ENCODE assay signal across 29 cellular contexts in the genomic region with DNA sequence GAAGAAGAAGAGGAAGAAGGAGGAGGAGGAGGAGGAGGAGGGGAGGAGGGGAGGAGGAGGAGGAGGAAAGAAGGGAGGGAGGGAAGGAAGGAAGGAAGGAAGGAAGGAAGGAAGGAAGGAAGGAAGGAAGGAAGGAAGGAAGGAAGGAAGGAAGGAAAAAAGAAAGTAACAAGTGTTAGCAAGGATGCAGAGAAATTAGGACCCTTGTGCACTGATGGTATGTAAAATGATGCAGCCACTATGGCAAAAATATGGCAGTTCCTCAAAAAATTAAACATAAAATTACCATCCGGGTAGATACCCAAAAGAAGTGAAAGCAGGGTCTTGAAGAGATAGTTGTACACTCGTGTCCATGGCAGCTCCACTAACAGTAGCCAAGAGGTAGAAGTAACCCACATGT.
"Had no signal": no experiment of that assay in that cellular context is flagged by ENCODE, and none has a peak within 500 bp of the region (broad histone marks: within the 10 kb centered on the region; RNA-seq: fewer than 3 reads in every experiment).

No MANE protein-coding gene starts in this region.

- H3K27ac ChIP-seq: stomach, suprapubic skin, testis, thoracic aorta, thyroid gland, tibial artery, tibial nerve, transverse colon, upper lobe of left lung, upper lobe of right lung, uterus, vagina had no signal

- H3K36me3 ChIP-seq: thoracic aorta, thyroid gland, transverse colon, uterus, vagina had no signal

- H3K4me3 ChIP-seq: stomach, suprapubic skin, testis, thoracic aorta, thyroid gland, tibial artery, tibial nerve, transverse colon, upper lobe of left lung, upper lobe of right lung, uterus, vagina had no signal

- H3K27ac Mint-ChIP-seq: stimulated activated effector memory CD8-positive, alpha-beta T cell treated with anti-CD3 and anti-CD28 coated beads, Interleukin-12 subunit alpha, Interleukin-12 subunit beta, amount 100 ng/mL, for 72 hours; stimulated activated memory B cell treated with anti-CD40 and anti-IgM and Interleukin-4, amounts not matched to agents 10 μg/mL and 1 μg/mL and 100 μg/mL, for 72 hours; stimulated activated naive B cell treated with anti-CD40 and anti-IgM and Interleukin-4, amounts not matched to agents 10 μg/mL and 1 μg/mL and 100 μg/mL, for 72 hours; stimulated activated naive CD8-positive, alpha-beta T cell treated with anti-CD3 and anti-CD28 coated beads, Interleukin-15, amount 100 ng/mL, for 72 hours; stimulated activated naive CD8-positive, alpha-beta T cell treated with anti-CD3 and anti-CD28 coated beads, Interleukin-15, Interleukin-2, amounts not matched to agents 100 ng/mL and 50 ng/mL, for 24 hours; type B pancreatic cell had no signal

- H3K27me3 Mint-ChIP-seq: stimulated activated memory B cell treated with anti-CD40 and anti-IgM and Interleukin-4, amounts not matched to agents 10 μg/mL and 1 μg/mL and 100 μg/mL, for 72 hours; stimulated activated naive B cell treated with anti-CD40 and anti-IgM and Interleukin-4, amounts not matched to agents 10 μg/mL and 1 μg/mL and 100 μg/mL, for 72 hours; stimulated activated naive CD8-positive, alpha-beta T cell treated with anti-CD3 and anti-CD28 coated beads, Interleukin-15, amount 100 ng/mL, for 72 hours; stimulated activated naive CD8-positive, alpha-beta T cell treated with anti-CD3 and anti-CD28 coated beads, Interleukin-15, Interleukin-2, amounts not matched to agents 100 ng/mL and 50 ng/mL, for 24 hours; type B pancreatic cell had no signal

- DNase-seq: stimulated activated CD4-positive, alpha-beta T cell treated with anti-CD3 and anti-CD28 coated beads, Interleukin-2, amount 100 ng/mL, for 48 hours; stimulated activated CD4-positive, alpha-beta T cell treated with anti-CD3 and anti-CD28 coated beads, Interleukin-4, amount 100 ng/mL, for 1 hour; stimulated activated CD4-positive, alpha-beta T cell treated with anti-CD3 and anti-CD28 coated beads, Interleukin-4, amount 100 ng/mL, for 24 hours; stimulated activated CD4-positive, alpha-beta T cell treated with anti-CD3 and anti-CD28 coated beads, Interleukin-4, amount 100 ng/mL, for 4 hours; stimulated activated CD8-positive, alpha-beta memory T cell treated with anti-CD3 and anti-CD28 coated beads, Interleukin-4, amount 100 ng/mL, for 48 hours; stimulated activated naive B cell treated with anti-CD40 and anti-IgM and Interleukin-4, amounts not matched to agents 10 μg/mL and 1 μg/mL and 100 μg/mL, for 72 hours; stimulated activated naive CD4-positive, alpha-beta T cell; stimulated activated naive CD4-positive, alpha-beta T cell treated with Interleukin-2 at 50 U/mL for 16 hours; stimulated activated naive CD8-positive, alpha-beta T cell treated with anti-CD3 and anti-CD28 coated beads, Interleukin-15, amount 100 ng/mL, for 72 hours; stimulated activated naive CD8-positive, alpha-beta T cell treated with anti-CD3 and anti-CD28 coated beads, Interleukin-15, Interleukin-2, amounts not matched to agents 100 U/mL and 50 U/mL, for 24 hours; stomach; substantia nigra; testis; thyroid gland; tibial artery; transverse colon; trophoblast cell; upper lobe of left lung; upper lobe of right lung; uterus had no signal

- H3K9me3 ChIP-seq: stomach, suprapubic skin, testis, thoracic aorta, thyroid gland, upper lobe of left lung, upper lobe of right lung, uterus, vagina had no signal

- H3K4me3 Mint-ChIP-seq: stimulated activated effector memory CD8-positive, alpha-beta T cell treated with anti-CD3 and anti-CD28 coated beads, Interleukin-12 subunit alpha, Interleukin-12 subunit beta, amount 100 ng/mL, for 72 hours; stimulated activated memory B cell treated with anti-CD40 and anti-IgM and Interleukin-4, amounts not matched to agents 10 μg/mL and 1 μg/mL and 100 μg/mL, for 72 hours; stimulated activated naive B cell treated with anti-CD40 and anti-IgM and Interleukin-4, amounts not matched to agents 10 μg/mL and 1 μg/mL and 100 μg/mL, for 72 hours; stimulated activated naive CD8-positive, alpha-beta T cell treated with anti-CD3 and anti-CD28 coated beads, Interleukin-15, amount 100 ng/mL, for 72 hours; stimulated activated naive CD8-positive, alpha-beta T cell treated with anti-CD3 and anti-CD28 coated beads, Interleukin-15, Interleukin-2, amounts not matched to agents 100 ng/mL and 50 ng/mL, for 24 hours; type B pancreatic cell had no signal

- H3K9me3 Mint-ChIP-seq: stimulated activated effector memory CD8-positive, alpha-beta T cell treated with anti-CD3 and anti-CD28 coated beads, Interleukin-12 subunit alpha, Interleukin-12 subunit beta, amount 100 ng/mL, for 72 hours; stimulated activated memory B cell treated with anti-CD40 and anti-IgM and Interleukin-4, amounts not matched to agents 10 μg/mL and 1 μg/mL and 100 μg/mL, for 72 hours had no signal

- H3K4me1 ChIP-seq: suprapubic skin, testis, thyroid gland, tibial artery, tibial nerve, transverse colon, upper lobe of left lung, upper lobe of right lung, uterus, vagina had no signal

- ATAC-seq: stimulated activated effector memory CD8-positive, alpha-beta T cell treated with anti-CD3 and anti-CD28 coated beads, Interleukin-12 subunit alpha, Interleukin-12 subunit beta, amount 100 ng/mL, for 72 hours; stimulated activated memory B cell treated with anti-CD40 and anti-IgM and Interleukin-4, amounts not matched to agents 10 μg/mL and 1 μg/mL and 100 μg/mL, for 72 hours; stimulated activated naive B cell treated with anti-CD40 and anti-IgM and Interleukin-4, amounts not matched to agents 10 μg/mL and 1 μg/mL and 100 μg/mL, for 72 hours; stimulated activated naive CD8-positive, alpha-beta T cell treated with anti-CD3 and anti-CD28 coated beads, Interleukin-15, amount 100 ng/mL, for 72 hours; stimulated activated naive CD8-positive, alpha-beta T cell treated with anti-CD3 and anti-CD28 coated beads, Interleukin-15, Interleukin-2, amounts not matched to agents 100 U/mL and 50 U/mL, for 24 hours; upper lobe of right lung had no signal

- FAIRE-seq: urothelium cell line had no signal
